In genomic region chr9:134128727-134129679, GRCh38 we compare ENCODE assay signal across 1 cellular context.
TF ChIP-seq lines count a peak whose summit lies in the region.

No MANE protein-coding gene starts in this region.

TF ChIP-seq in SK-N-SH, 30 proteins besides CTCF, POLR2A, EP300 and RAD21 (continued from another document):
- TF ChIP-seq IRF3 (IDR thresholded peaks at IDR 0.05; ENCODE audit: low read depth, low read length): no peak
- no peak for TF ChIP-seq REST (IDR thresholded peaks at IDR 0.05; ENCODE audit: low read depth, low read length)
- TF ChIP-seq JUND (IDR thresholded peaks at IDR 0.05): no peak
- TF ChIP-seq USF2 (IDR thresholded peaks at IDR 0.05; ENCODE audit: borderline replicate concordance, low read depth, low read length): no peak
- no peak for TF ChIP-seq NFIC (IDR thresholded peaks at IDR 0.05; ENCODE audit: borderline replicate concordance)
- no peak for TF ChIP-seq SMC3 (IDR thresholded peaks at IDR 0.05; ENCODE audit: low read depth, low read length)
- TF ChIP-seq POLR2AphosphoS5 (IDR thresholded peaks at IDR 0.05; ENCODE audit: low read depth, low read length): no peak
- TF ChIP-seq FOSL2 (IDR thresholded peaks at IDR 0.05; ENCODE audit: borderline replicate concordance, low read depth): no peak
- no peak for TF ChIP-seq ZBTB33 (IDR thresholded peaks at IDR 0.05; ENCODE audit: borderline replicate concordance, low read depth)
- TF ChIP-seq NRF1 (IDR thresholded peaks at IDR 0.05; ENCODE audit: low read depth, low read length): no peak
